In genomic region chr5:168697034-168697720, GRCh38 we compare ENCODE assay signal across 25 cellular contexts.
DNase-seq lines count a peak whose midpoint lies in the region; TF ChIP-seq lines count a peak whose summit lies in the region.
"Had no signal": no experiment of that assay in that cellular context is flagged by ENCODE, and none has a peak within 500 bp of the region (broad histone marks: within the 10 kb centered on the region; RNA-seq: fewer than 3 reads in every experiment).

No MANE protein-coding gene starts in this region.

- 55% methylated on average over 11 of the region's 11 CpGs for whole genome bisulfite sequencing in prostate gland
- WGBS in esophagus squamous epithelium, 2 donors, result 70 to 74% methylated on average over 11 of the region's 11 CpGs

- no peaks in the 10 kb centered on the region for H3K9me3 ChIP-seq in prostate gland
- H3K9me3 ChIP-seq in esophagus squamous epithelium, result no peaks in the 10 kb centered on the region
- H3K9me3 ChIP-seq: SK-N-SH had no signal

- H3K36me3 ChIP-seq in prostate gland (no peaks in the 10 kb centered on the region), esophagus squamous epithelium (no peaks in the 10 kb centered on the region)

- peak; percentile 36 for DNase-seq in SIG-M5 treated with dmso at 0.1 percent for 504 hours (lab: John Stamatoyannopoulos, UW; ENCODE audit: unreplicated experiment)
- no peak for DNase-seq in SIG-M5 (lab: John Stamatoyannopoulos, UW)
- peak; percentile 45 for DNase-seq in mesenteric fat pad (ENCODE audit: low spot score)
- peak; percentile 12 for DNase-seq in prostate gland (ENCODE audit: low spot score)
- no peak for DNase-seq in MV-4-11 (lab: John Stamatoyannopoulos, UW)
- DNase-seq in esophagus squamous epithelium (lab: John Stamatoyannopoulos, UW), result no peak
- no peak for DNase-seq in COR-L47 (lab: John Stamatoyannopoulos, UW)
- no peak for DNase-seq in NOMO-1 treated with dmso at 0.1 percent for 144 hours (lab: John Stamatoyannopoulos, UW; ENCODE audit: unreplicated experiment)
- DNase-seq: CD8-positive, alpha-beta memory T cell; DMS153; DND-41; IMR-90; KG1; NCI-H1092; NCI-H1436; NCI-H187; NCI-H2171 treated with DMSO at 0.1 percent for 48 hours; NCI-H345; NCI-H524; NCI-H748 treated with DMSO at 0.1 percent for 48 hours; PC-9; Right ventricle myocardium superior; RPMI8226; SK-N-SH had no signal

- no peaks in the 10 kb centered on the region for H3K27me3 ChIP-seq in prostate gland (replicated peaks; ENCODE audit: insufficient read depth)
- peaks cover 0 to 59% (median 0%) of the 10 kb centered on the region in 4 donors for H3K27me3 ChIP-seq in esophagus squamous epithelium

- no peak overlapping the region for H3K4me3 ChIP-seq in prostate gland
- no peak overlapping the region for H3K4me3 ChIP-seq in esophagus squamous epithelium
- H3K4me3 ChIP-seq: PC-9 had no signal

- H3K27ac ChIP-seq in prostate gland (no peak overlapping the region), esophagus squamous epithelium (peak overlapping the region in 1 of 4 donors; percentile 36)
- H3K27ac ChIP-seq: 22Rv1, PC-9 had no signal

- intact Hi-C loops in prostate gland (cut with DNase I), result no loop called here
- intact Hi-C loops in esophagus squamous epithelium (cut with DNase I), result no loop called here

- H3K4me1 ChIP-seq in prostate gland (replicated peaks) (no peaks in the 10 kb centered on the region), esophagus squamous epithelium (peaks cover 0 to 23% (median 0%) of the 10 kb centered on the region in 3 donors)

- no peak for TF ChIP-seq CTCF in prostate gland (IDR thresholded peaks at IDR 0.05)
- TF ChIP-seq CTCF in esophagus squamous epithelium (IDR thresholded peaks at IDR 0.05), result no peak

- TF ChIP-seq POLR2A in prostate gland (IDR thresholded peaks at IDR 0.05) (no peak), esophagus squamous epithelium (IDR thresholded peaks at IDR 0.05) (no peak)

Comparison
In these comparisons a context has a peak if more than half of its experiments do, and no peak if none do; other contexts are left out.
1. DNase-seq: peak in SIG-M5 treated with dmso at 0.1 percent for 504 hours (single experiment), mesenteric fat pad (single experiment) and prostate gland (single experiment); none in SIG-M5 (single experiment), MV-4-11 (single experiment), esophagus squamous epithelium (single experiment), COR-L47 (single experiment) and NOMO-1 treated with dmso at 0.1 percent for 144 hours (single experiment).